8 cellular contexts compared by ENCODE assay signal in genomic region chr15:74955796-74956647, GRCh38. TPM values are rescaled to one million over a fixed set of nuclear protein-coding genes. Genes with fewer than 3 reads are reported as not detected.
DNase-seq lines count a peak whose midpoint lies in the region; ATAC-seq and TF ChIP-seq lines count a peak whose summit lies in the region.

No MANE protein-coding gene starts in this region.

- ATAC-seq in GM19452 (IDR thresholded peaks at IDR 0.05; ENCODE audit: unreplicated experiment): peak; percentile 48

- peak overlapping the region; percentile 66 for H3K9ac ChIP-seq in HUES6 (ENCODE audit: low read length)

- peak overlapping the region; percentile 89; the same call in 1 of the 2 replicates for H3K27ac ChIP-seq in HUES6 (ENCODE audit: low read depth, low read length)

- H3K4me3 ChIP-seq in BJ (ENCODE audit: low read depth, low read length) (peak overlapping the region; percentile 35), HUES6 (ENCODE audit: low read depth, low read length) (peak overlapping the region; percentile 69)

- peaks cover 37% of the 10 kb centered on the region for H3K4me1 ChIP-seq in HUES6 (ENCODE audit: control insufficient read depth, insufficient read depth, low read length)

- TF ChIP-seq CTCF in BJ (IDR thresholded peaks at IDR 0.05; ENCODE audit: insufficient read depth, low read depth, low read length): peak; percentile 51

- peaks cover 13% of the 10 kb centered on the region for H3K27me3 ChIP-seq in BJ (ENCODE audit: control insufficient read depth, insufficient read depth, low read length)
- peaks cover 51% of the 10 kb centered on the region for H3K27me3 ChIP-seq in HUES6 (ENCODE audit: control insufficient read depth, insufficient read depth, low read length)

- no peaks in the 10 kb centered on the region for H3K9me3 ChIP-seq in HUES6 (ENCODE audit: control insufficient read depth, insufficient read depth, low read depth, low read length)

- H3K36me3 ChIP-seq in BJ (ENCODE audit: control insufficient read depth, insufficient read depth, low read length) (no peaks in the 10 kb centered on the region), HUES6 (ENCODE audit: control insufficient read depth, insufficient read depth, low read length) (no peaks in the 10 kb centered on the region)

- no peak for DNase-seq in BJ (ENCODE audit: low read depth)
- peak; percentile 30 to 55 (median 49) for DNase-seq in activated CD4-positive, CD25-positive, alpha-beta regulatory T cell (lab: John Stamatoyannopoulos, UW)
- DNase-seq in cerebellum (ENCODE audit: low spot score): peak; percentile 39
- DNase-seq in left kidney (ENCODE audit: low read depth, low spot score): peak; percentile 87
- DNase-seq in stimulated activated CD4-positive, alpha-beta T cell treated with anti-CD3 and anti-CD28 coated beads, Interleukin-2, amount 100 ng/mL, for 48 hours: peak; percentile 61 to 73
- no peak for DNase-seq in NCI-H2171 treated with DMSO at 0.1 percent for 48 hours (lab: John Stamatoyannopoulos, UW)

- POLR2A ChIA-PET in BJ (lab: Charles Lee): no interaction called here

- CTCF ChIA-PET in BJ (lab: Yijun Ruan, JAX): interaction anchor here (1.0 to 6.7 kb wide), 8 partner anchors 8 to 185 kb away, joined by 3 to 76 read pairs (median 4); partner anchors contain the start of genes CSK and FAM219B

RNA-seq across cellular contexts. Expression of gene RPP25, which starts 0.6 kb away (rescaled TPM):
- polyA plus RNA-seq in BJ (2011; rRNA removed): 0.92 and 1.3 TPM in 2 replicates
- 0.26 and 0.66 TPM in 2 replicates for polyA minus RNA-seq in BJ (2011; rRNA and poly(A)+ RNA removed)
- 1.7 TPM for total RNA-seq in cerebellum

RNA-seq across cellular contexts. Expression of gene COX5A, which starts 18.1 kb away (rescaled TPM):
- polyA plus RNA-seq in BJ (2011; rRNA removed): 64.6 and 106 TPM in 2 replicates
- polyA minus RNA-seq in BJ (2011; rRNA and poly(A)+ RNA removed): 14.0 and 30.3 TPM in 2 replicates
- total RNA-seq in cerebellum: 37.8 TPM

RNA-seq across cellular contexts. Expression of gene SCAMP5, which starts 39.3 kb away (rescaled TPM):
- polyA plus RNA-seq in BJ (2011; rRNA removed): 2.9 and 3.6 TPM in 2 replicates
- polyA minus RNA-seq in BJ (2011; rRNA and poly(A)+ RNA removed): 2.6 and 3.2 TPM in 2 replicates
- total RNA-seq in cerebellum: 49.6 TPM

RNA-seq across cellular contexts. Expression of gene FAM219B, which starts 49.4 kb away (rescaled TPM):
- polyA plus RNA-seq in BJ (2011; rRNA removed): 54.7 and 66.7 TPM in 2 replicates
- polyA minus RNA-seq in BJ (2011; rRNA and poly(A)+ RNA removed): 15.9 and 23.1 TPM in 2 replicates
- 53.6 TPM for total RNA-seq in cerebellum

Comparison
In these comparisons a context has a peak if more than half of its experiments do, and no peak if none do; other contexts are left out.
1. DNase-seq: peak in activated CD4-positive, CD25-positive, alpha-beta regulatory T cell (4 of 4), cerebellum (single experiment), left kidney (single experiment) and stimulated activated CD4-positive, alpha-beta T cell treated with anti-CD3 and anti-CD28 coated beads, Interleukin-2, amount 100 ng/mL, for 48 hours (2 of 2); none in BJ (single experiment) and NCI-H2171 treated with DMSO at 0.1 percent for 48 hours (single experiment).